In the genomic region with DNA sequence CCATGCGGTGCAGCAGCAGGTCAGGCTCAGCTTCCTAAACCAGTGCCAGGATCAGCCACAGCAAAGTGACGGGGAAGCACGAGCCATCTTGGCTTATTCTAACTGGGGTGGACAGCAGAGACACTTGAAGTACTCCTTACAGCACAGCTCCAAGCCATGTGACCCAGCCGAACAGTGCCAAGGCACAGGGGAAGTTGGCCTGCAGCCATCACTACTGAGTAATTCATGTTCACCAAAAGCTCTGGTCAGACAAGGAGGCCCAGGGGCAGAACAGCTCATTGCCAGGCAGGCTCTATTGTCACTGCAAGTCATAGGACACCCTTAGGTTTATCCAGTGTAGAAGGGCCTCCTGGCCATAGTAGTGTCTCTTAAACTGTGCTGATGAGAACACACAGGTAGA, we compare ENCODE assay signal across 14 cellular contexts. TPM values are rescaled to one million over a fixed set of nuclear protein-coding genes. Genes with fewer than 3 reads are reported as not detected.
DNase-seq lines count a peak whose midpoint lies in the region; TF ChIP-seq lines count a peak whose summit lies in the region.
"Had no signal": no experiment of that assay in that cellular context is flagged by ENCODE, and none has a peak within 500 bp of the region (broad histone marks: within the 10 kb centered on the region; RNA-seq: fewer than 3 reads in every experiment).

No MANE protein-coding gene starts in this region.

- H3K27ac ChIP-seq in mammary epithelial cell (ENCODE audit: insufficient read depth, low read depth, low read length) (no peak overlapping the region), hepatocyte (no peak overlapping the region)
- H3K27ac ChIP-seq: 22Rv1, sigmoid colon had no signal

- WGBS in mammary epithelial cell (ENCODE audit: low coverage, missing lambda C conversion rate) = 12% methylated on average over 4 of the region's 4 CpGs
- WGBS in hepatocyte (ENCODE audit: low lambda C conversion rate, missing lambda C conversion rate) = 77% methylated on average over 4 of the region's 4 CpGs

- H3K27me3 ChIP-seq in mammary epithelial cell (ENCODE audit: insufficient read depth, low read length) = no peaks in the 10 kb centered on the region
- H3K27me3 ChIP-seq in hepatocyte = no peaks in the 10 kb centered on the region
- H3K27me3 ChIP-seq in Caco-2 (replicated peaks; ENCODE audit: control insufficient read depth, insufficient read depth, low read length) = no peaks in the 10 kb centered on the region
- H3K27me3 ChIP-seq in H7 (ENCODE audit: control insufficient read depth, insufficient read depth, low read length) = no peaks in the 10 kb centered on the region
- H3K27me3 ChIP-seq: sigmoid colon had no signal

- no peak overlapping the region for H3K4me2 ChIP-seq in mammary epithelial cell (ENCODE audit: insufficient read depth, low read depth, low read length)
- no peak overlapping the region for H3K4me2 ChIP-seq in hepatocyte

- no peaks in the 10 kb centered on the region for H4K20me1 ChIP-seq in mammary epithelial cell (ENCODE audit: insufficient read depth, low read length)
- no peaks in the 10 kb centered on the region for H4K20me1 ChIP-seq in hepatocyte (ENCODE audit: insufficient read depth, poor library complexity, severe bottlenecking)

- H3K4me1 ChIP-seq in mammary epithelial cell (ENCODE audit: insufficient read depth, low read length) (no peaks in the 10 kb centered on the region), hepatocyte (ENCODE audit: insufficient read depth) (no peaks in the 10 kb centered on the region), Caco-2 (no peaks in the 10 kb centered on the region)

- no peak overlapping the region for H2AFZ ChIP-seq in mammary epithelial cell (ENCODE audit: low read depth, low read length)
- H2AFZ ChIP-seq in hepatocyte = no peak overlapping the region

- H3K27ac Mint-ChIP-seq in Caco-2 (ENCODE audit: unreplicated experiment) = no peak overlapping the region
- H3K27ac Mint-ChIP-seq: activated CD8-positive, alpha-beta T cell treated with anti-CD3 and anti-CD28 coated beads for 36 hours; stimulated activated naive B cell treated with anti-CD40 and anti-IgM and Interleukin-4, amounts not matched to agents 10 μg/mL and 1 μg/mL and 100 μg/mL, for 72 hours had no signal

- no peaks in the 10 kb centered on the region for H3K79me2 ChIP-seq in mammary epithelial cell (ENCODE audit: insufficient read depth, low read length)
- no peaks in the 10 kb centered on the region for H3K79me2 ChIP-seq in hepatocyte

- H3K9me3 ChIP-seq in mammary epithelial cell (replicated peaks; ENCODE audit: insufficient read depth, low read length) (no peaks in the 10 kb centered on the region), hepatocyte (ENCODE audit: low read depth) (no peaks in the 10 kb centered on the region), Caco-2 (no peaks in the 10 kb centered on the region)
- H3K9me3 ChIP-seq: sigmoid colon had no signal

- no peak overlapping the region for H3K9ac ChIP-seq in mammary epithelial cell (ENCODE audit: insufficient read depth, low read length)

- H3K4me3 Mint-ChIP-seq in Caco-2 (ENCODE audit: unreplicated experiment) = no peak overlapping the region
- H3K4me3 Mint-ChIP-seq: activated CD8-positive, alpha-beta T cell treated with anti-CD3 and anti-CD28 coated beads for 36 hours; stimulated activated naive B cell treated with anti-CD40 and anti-IgM and Interleukin-4, amounts not matched to agents 10 μg/mL and 1 μg/mL and 100 μg/mL, for 72 hours had no signal

- POLR2A ChIA-PET in Caco-2 (lab: Charles Lee) = no interaction called here

- in situ Hi-C loops in mammary epithelial cell (cut with MboI; ENCODE audit: low sequenced_read_pairs in 2 of 2) = loop anchor here in 1 of 2 donors (25.0 kb wide), 1 partner anchor 202 kb away; no protein-coding TSS in a partner anchor

- H3K9me3 Mint-ChIP-seq in Caco-2 (ENCODE audit: unreplicated experiment) = no peaks in the 10 kb centered on the region
- H3K9me3 Mint-ChIP-seq: activated CD8-positive, alpha-beta T cell treated with anti-CD3 and anti-CD28 coated beads for 36 hours; stimulated activated naive B cell treated with anti-CD40 and anti-IgM and Interleukin-4, amounts not matched to agents 10 μg/mL and 1 μg/mL and 100 μg/mL, for 72 hours had no signal

- H3K36me3 Mint-ChIP-seq in Caco-2 (ENCODE audit: insufficient read depth, unreplicated experiment) = no peaks in the 10 kb centered on the region
- H3K36me3 Mint-ChIP-seq: stimulated activated naive B cell treated with anti-CD40 and anti-IgM and Interleukin-4, amounts not matched to agents 10 μg/mL and 1 μg/mL and 100 μg/mL, for 72 hours had no signal

- H3K36me3 ChIP-seq in mammary epithelial cell (ENCODE audit: insufficient read depth, low read length) (no peaks in the 10 kb centered on the region), hepatocyte (replicated peaks; ENCODE audit: insufficient read depth, low read depth) (no peaks in the 10 kb centered on the region), Caco-2 (ENCODE audit: control insufficient read depth, insufficient read depth, low read length) (no peaks in the 10 kb centered on the region), H7 (replicated peaks; ENCODE audit: control insufficient read depth, insufficient read depth, low read length) (no peaks in the 10 kb centered on the region)
- H3K36me3 ChIP-seq: sigmoid colon had no signal

- no peaks in the 10 kb centered on the region for H3K4me1 Mint-ChIP-seq in Caco-2 (ENCODE audit: low read depth, unreplicated experiment)
- H3K4me1 Mint-ChIP-seq: stimulated activated naive B cell treated with anti-CD40 and anti-IgM and Interleukin-4, amounts not matched to agents 10 μg/mL and 1 μg/mL and 100 μg/mL, for 72 hours had no signal

- intact Hi-C loops in mammary epithelial cell (cut with micrococcal nuclease) = no loop called here
- intact Hi-C loops in Caco-2 (cut with micrococcal nuclease; ENCODE audit: unreplicated experiment) = no loop called here

- H3K27me3 Mint-ChIP-seq in Caco-2 (ENCODE audit: insufficient read depth, unreplicated experiment) = peaks cover 4% of the 10 kb centered on the region

- no TSS peak for BruUV-seq in mammary epithelial cell (replicated peaks; lab: Mats Ljungman, UMichigan)
- no TSS peak for BruUV-seq in Caco-2 (replicated peaks; lab: Mats Ljungman, UMichigan)

- dilution Hi-C loops in mammary epithelial cell (cut with HindIII; ENCODE audit: low sequenced_read_pairs) = no loop called here

- DNase-seq in DMS 273 (lab: John Stamatoyannopoulos, UW; ENCODE audit: unreplicated experiment) (peak; percentile 26), DMS 273 treated with DMSO at 0.1 percent for 48 hours (lab: John Stamatoyannopoulos, UW) (no peak), mammary epithelial cell (peak; percentile 50), hepatocyte (ENCODE audit: low spot score) (peak; percentile 33), NCI-H524 treated with DMSO at 0.1 percent for 48 hours (lab: John Stamatoyannopoulos, UW) (no peak), Caco-2 (no peak), activated gamma-delta T cell (lab: John Stamatoyannopoulos, UW) (no peak), H7 (no peak)
- DNase-seq: activated CD8-positive, alpha-beta T cell treated with anti-CD3 and anti-CD28 coated beads for 36 hours; IMR-90; sigmoid colon; stimulated activated naive B cell treated with anti-CD40 and anti-IgM and Interleukin-4, amounts not matched to agents 10 μg/mL and 1 μg/mL and 100 μg/mL, for 72 hours had no signal

- no peaks in the 10 kb centered on the region for H3K9me2 ChIP-seq in hepatocyte (replicated peaks; ENCODE audit: insufficient read depth)

- CTCF ChIA-PET in mammary epithelial cell (lab: Charles Lee; ENCODE audit: low non-redundant PET) = no interaction called here
- CTCF ChIA-PET in Caco-2 (lab: Charles Lee) = no interaction called here

- no peak overlapping the region for H3K4me3 ChIP-seq in mammary epithelial cell (replicated peaks in 1 of 3; ENCODE audit: insufficient read depth in 1 of 3, low read depth in 2 of 3, low read length in 3 of 3)
- no peak overlapping the region for H3K4me3 ChIP-seq in hepatocyte
- H3K4me3 ChIP-seq in Caco-2 (ENCODE audit: low read depth, low read length) = no peak overlapping the region
- no peak overlapping the region for H3K4me3 ChIP-seq in H7 (ENCODE audit: insufficient read depth, low read depth, low read length)
- H3K4me3 ChIP-seq: GM12878, sigmoid colon had no signal

- TF ChIP-seq CTCF in mammary epithelial cell (conservative IDR thresholded peaks at IDR 0.05 in 1 of 2, IDR thresholded peaks at IDR 0.05 in 1 of 2; ENCODE audit: extremely low read depth in 1 of 2, insufficient read depth in 1 of 2, low read depth in 1 of 2, low read length in 2 of 2) = no peak
- TF ChIP-seq CTCF in hepatocyte (IDR thresholded peaks at IDR 0.05; ENCODE audit: poor library complexity) = no peak
- TF ChIP-seq CTCF in Caco-2 (IDR thresholded peaks at IDR 0.05; ENCODE audit: insufficient read depth in 1 of 2, low read depth in 1 of 2, low read length in 1 of 2, severe bottlenecking in 1 of 2, unreplicated experiment in 1 of 2) = no peak

RNA-seq across cellular contexts. Expression of a gene that starts 23.4 kb away (rescaled TPM):
- under 1 TPM in 1 of 2 donors, not detected in 1; 0.42 TPM for total RNA-seq in mammary epithelial cell
- polyA plus RNA-seq in mammary epithelial cell = not detected
- polyA minus RNA-seq in mammary epithelial cell = not detected
- total RNA-seq in hepatocyte = 0.07 and 0.28 TPM in 2 replicates
- polyA plus RNA-seq in hepatocyte = not detected in 2 replicates
- total RNA-seq in Caco-2 (2022) = not detected in 2 replicates
- not detected in 2 replicates for total RNA-seq in H7 (2014; rRNA removed; shearing (Covaris generic))
- total RNA-seq: activated CD8-positive, alpha-beta T cell treated with anti-CD3 and anti-CD28 coated beads for 36 hours; GM12878; IMR-90; sigmoid colon had no signal
- polyA plus RNA-seq: IMR-90, sigmoid colon had no signal

Comparison
In these comparisons a context has a peak if more than half of its experiments do, and no peak if none do; other contexts are left out.
1. DNase-seq: peak in DMS 273 (single experiment), mammary epithelial cell (single experiment) and hepatocyte (single experiment); none in DMS 273 treated with DMSO at 0.1 percent for 48 hours (single experiment), NCI-H524 treated with DMSO at 0.1 percent for 48 hours (single experiment), Caco-2 (0 of 2), activated gamma-delta T cell (single experiment) and H7 (single experiment).